ENCODE assay signal across 1 cellular context in genomic region chr12:95802482-95803264, GRCh38.
TF ChIP-seq lines count a peak whose summit lies in the region.

No MANE protein-coding gene starts in this region.

TF ChIP-seq in HepG2, 621 proteins besides CTCF, POLR2A, EP300 and RAD21 (continues in another document):
- TF ChIP-seq BCLAF1 (IDR thresholded peaks at IDR 0.05) = no peak
- TF ChIP-seq TIGD3 (CRISPR knock-in tag; IDR thresholded peaks at IDR 0.05; ENCODE audit: borderline replicate concordance) = no peak
- no peak for TF ChIP-seq SIN3B (IDR thresholded peaks at IDR 0.05; ENCODE audit: low read length)
- no peak for TF ChIP-seq ZNF639 (CRISPR knock-in tag; conservative IDR thresholded peaks at IDR 0.05)
- TF ChIP-seq CCDC6 (CRISPR knock-in tag; IDR thresholded peaks at IDR 0.05) = no peak
- TF ChIP-seq ARNT (IDR thresholded peaks at IDR 0.05) = no peak
- TF ChIP-seq CC2D1A (CRISPR knock-in tag; IDR thresholded peaks at IDR 0.05) = no peak
- TF ChIP-seq ZNF207 (IDR thresholded peaks at IDR 0.05; ENCODE audit: borderline replicate concordance) = no peak
- no peak for TF ChIP-seq CHD2 (IDR thresholded peaks at IDR 0.05; ENCODE audit: low read depth, low read length)
- TF ChIP-seq SSRP1 (CRISPR knock-in tag; IDR thresholded peaks at IDR 0.05) = no peak
- TF ChIP-seq ZNF746 (CRISPR knock-in tag; IDR thresholded peaks at IDR 0.05) = no peak
- peak; percentile 41 for TF ChIP-seq BHLHE40 (IDR thresholded peaks at IDR 0.05; ENCODE audit: low read length)
- no peak for TF ChIP-seq NCOA1 (CRISPR knock-in tag; IDR thresholded peaks at IDR 0.05)
- TF ChIP-seq ZNF574 (CRISPR knock-in tag; IDR thresholded peaks at IDR 0.05) = no peak
- peak; percentile 65; the same call in 1 of the 2 replicates for TF ChIP-seq ZSCAN5A (CRISPR knock-in tag; IDR thresholded peaks at IDR 0.05; ENCODE audit: borderline replicate concordance)
- peak; percentile 64; the same call in 1 of the 2 replicates for TF ChIP-seq PPARG (CRISPR knock-in tag; conservative IDR thresholded peaks at IDR 0.05)
- TF ChIP-seq REPIN1 (CRISPR knock-in tag; IDR thresholded peaks at IDR 0.05; ENCODE audit: borderline replicate concordance, low read depth) = peak; percentile 47; the same call in 1 of the 2 replicates
- no peak for TF ChIP-seq KDM5A (IDR thresholded peaks at IDR 0.05; ENCODE audit: borderline replicate concordance, low read length)
- TF ChIP-seq RNF219 (CRISPR knock-in tag; IDR thresholded peaks at IDR 0.05) = no peak
- no peak for TF ChIP-seq ZBTB46 (CRISPR knock-in tag; IDR thresholded peaks at IDR 0.05; ENCODE audit: borderline replicate concordance)
- peak; percentile 89 for TF ChIP-seq HOMEZ (CRISPR knock-in tag; IDR thresholded peaks at IDR 0.05; ENCODE audit: low read depth)
- no peak for TF ChIP-seq PAX8 (CRISPR knock-in tag; IDR thresholded peaks at IDR 0.05; ENCODE audit: borderline replicate concordance)
- no peak for TF ChIP-seq JUN (CRISPR knock-in tag; IDR thresholded peaks at IDR 0.05)
- no peak for TF ChIP-seq HNRNPLL (IDR thresholded peaks at IDR 0.05; ENCODE audit: low read depth, low read length, poor library complexity, severe bottlenecking)
- no peak for TF ChIP-seq ZBTB1 (CRISPR knock-in tag; IDR thresholded peaks at IDR 0.05; ENCODE audit: borderline replicate concordance)
- no peak for TF ChIP-seq ZC3H4 (CRISPR knock-in tag; IDR thresholded peaks at IDR 0.05; ENCODE audit: borderline replicate concordance)
- TF ChIP-seq ZNF143 (CRISPR knock-in tag; IDR thresholded peaks at IDR 0.05) = no peak
- TF ChIP-seq ATF7 (IDR thresholded peaks at IDR 0.05) = no peak
- no peak for TF ChIP-seq ATF7 (CRISPR knock-in tag; IDR thresholded peaks at IDR 0.05)
- TF ChIP-seq DPF2 (CRISPR knock-in tag; IDR thresholded peaks at IDR 0.05; ENCODE audit: borderline replicate concordance, low read depth) = peak; percentile 43; the same call in 1 of the 2 replicates
- no peak for TF ChIP-seq RARG (CRISPR knock-in tag; IDR thresholded peaks at IDR 0.05; ENCODE audit: low read depth)
- TF ChIP-seq ZNF619 (CRISPR knock-in tag; IDR thresholded peaks at IDR 0.05) = no peak
- TF ChIP-seq ZNF292 (CRISPR knock-in tag; IDR thresholded peaks at IDR 0.05; ENCODE audit: borderline replicate concordance, low read depth) = peak; percentile 28; the same call in 1 of the 2 replicates
- TF ChIP-seq MED1 (CRISPR knock-in tag; IDR thresholded peaks at IDR 0.05) = peak; percentile 79
- TF ChIP-seq PRMT3 (CRISPR knock-in tag; IDR thresholded peaks at IDR 0.05; ENCODE audit: borderline replicate concordance, low read depth) = no peak
- TF ChIP-seq GMEB2 (CRISPR knock-in tag; IDR thresholded peaks at IDR 0.05; ENCODE audit: low read depth) = no peak
- no peak for TF ChIP-seq LBX2 (CRISPR knock-in tag; IDR thresholded peaks at IDR 0.05; ENCODE audit: borderline replicate concordance)
- no peak for TF ChIP-seq KDM2A (CRISPR knock-in tag; IDR thresholded peaks at IDR 0.05; ENCODE audit: borderline replicate concordance, low read depth)
